In the genomic region with DNA sequence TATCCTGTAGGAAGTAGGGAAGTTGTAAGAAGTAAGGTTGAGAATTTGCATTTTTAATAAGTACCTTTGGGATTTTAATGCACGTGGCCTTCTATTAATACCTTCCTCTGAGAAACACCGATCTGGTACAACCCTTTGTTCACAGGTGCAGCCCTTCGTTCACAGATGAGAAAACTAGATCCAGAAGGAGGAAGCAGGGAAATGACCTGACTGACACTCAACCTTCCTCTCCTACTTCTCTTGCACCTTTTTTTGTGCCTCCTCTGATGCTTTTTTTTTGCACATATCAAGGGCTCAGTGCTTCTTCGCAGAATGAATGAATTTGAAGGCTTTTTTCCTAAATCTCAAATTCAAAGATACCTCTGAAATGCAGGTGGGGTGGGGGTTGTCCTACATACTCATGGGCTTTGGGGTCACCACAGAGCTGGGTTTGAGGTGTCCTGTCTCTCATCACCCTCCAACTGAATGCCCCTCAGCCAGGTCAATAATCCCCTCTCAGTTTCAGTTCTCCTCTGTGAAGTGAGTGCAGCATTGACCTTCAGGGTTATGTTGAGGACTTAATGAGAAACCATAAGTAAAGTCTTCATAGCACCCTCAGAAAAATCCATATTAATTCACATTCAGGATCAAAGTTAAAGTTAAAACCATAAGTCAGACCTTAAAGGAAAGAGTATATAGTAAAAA, we compare ENCODE assay signal across 1 cellular context.
TF ChIP-seq lines count a peak whose summit lies in the region.

No MANE protein-coding gene starts in this region.

TF ChIP-seq in GM12878, 131 proteins besides CTCF, POLR2A, EP300 and RAD21:
- peak; percentile 57; the same call in 1 of the 2 replicates for TF ChIP-seq SPI1 (IDR thresholded peaks at IDR 0.05; ENCODE audit: borderline replicate concordance, insufficient read depth, low read depth, low read length)
- no peak for TF ChIP-seq ASH2L (IDR thresholded peaks at IDR 0.05; ENCODE audit: borderline replicate concordance, low read depth)
